ENCODE assay signal across 21 cellular contexts in genomic region chr12:63948211-63948610, GRCh38.
"Had no signal": no experiment of that assay in that cellular context is flagged by ENCODE, and none has a peak within 500 bp of the region (broad histone marks: within the 10 kb centered on the region; RNA-seq: fewer than 3 reads in every experiment).

No MANE protein-coding gene starts in this region.

- FAIRE-seq: bronchial epithelial cell had no signal

- DNase-seq: activated B cell treated with CpG ODN at 0.5 μM for 24 hours; activated CD4-positive, alpha-beta T cell treated with anti-CD3 and anti-CD28 coated beads for 36 hours; activated CD4-positive, alpha-beta T cell treated with anti-CD3 and anti-CD28 coated beads, Interleukin-2, amount 50 U/mL, for 4 hours; activated CD8-positive, alpha-beta memory T cell treated with anti-CD3 and anti-CD28 coated beads for 24 hours; activated CD8-positive, alpha-beta memory T cell treated with anti-CD3 and anti-CD28 coated beads, Interleukin-2, amount 50 U/mL, for 4 hours; activated naive CD4-positive, alpha-beta T cell treated with anti-CD3 and anti-CD28 coated beads for 36 hours; activated naive CD8-positive, alpha-beta T cell treated with anti-CD3 and anti-CD28 coated beads, Interleukin-2, amount 10 ng/mL, durations not matched to agents 7 days and 5 days; activated T-cell treated with anti-CD3 and anti-CD28 coated beads, Interleukin-2, amount 50 U/mL, for 24 hours; amniotic stem cell; cortex of kidney; erythroblast; foreskin keratinocyte; kidney; lower lobe of right lung; naive thymus-derived CD8-positive, alpha-beta T cell; ovary; spleen; stimulated activated CD4-positive, alpha-beta T cell treated with anti-CD3 and anti-CD28 coated beads, Interleukin-4, amount 100 ng/mL, for 1 hour; stimulated activated naive CD4-positive, alpha-beta T cell treated with Interleukin-2 at 50 U/mL for 16 hours had no signal

- ATAC-seq: activated CD4-positive, alpha-beta T cell treated with anti-CD3 and anti-CD28 coated beads for 36 hours; foreskin keratinocyte; left lobe of liver; lower lobe of right lung; naive thymus-derived CD8-positive, alpha-beta T cell had no signal
